ENCODE assay signal across 8 cellular contexts in genomic region chr10:133258818-133259602, GRCh38. TPM values are rescaled to one million over a fixed set of nuclear protein-coding genes. Genes with fewer than 3 reads are reported as not detected.
DNase-seq lines count a peak whose midpoint lies in the region; FAIRE-seq and TF ChIP-seq lines count a peak whose summit lies in the region.

No MANE protein-coding gene starts in this region.

- no peaks in the 10 kb centered on the region for H3K27me3 ChIP-seq in ascending aorta
- no peaks in the 10 kb centered on the region for H3K27me3 ChIP-seq in keratinocyte (ENCODE audit: control insufficient read depth, extremely low read depth, insufficient read depth, low read length)

- no peaks in the 10 kb centered on the region for H3K9me3 ChIP-seq in ascending aorta
- no peaks in the 10 kb centered on the region for H3K9me3 ChIP-seq in keratinocyte (ENCODE audit: control insufficient read depth, low read depth, low read length)

- dilution Hi-C loops in keratinocyte (cut with MboI; ENCODE audit: extremely low pct_ligation_motif_present, low sequenced_read_pairs) = no loop called here

- H2AFZ ChIP-seq in keratinocyte (ENCODE audit: control insufficient read depth, low read length) = no peak overlapping the region

- intact Hi-C loops in ascending aorta (cut with DNase I) = no loop called here

- H3K4me1 ChIP-seq in ascending aorta = peaks cover 14 to 18% of the 10 kb centered on the region in 2 donors
- H3K4me1 ChIP-seq in keratinocyte (ENCODE audit: control insufficient read depth, extremely low read depth, insufficient read depth, low read length) = peaks cover 52% of the 10 kb centered on the region

- peak overlapping the region; percentile 68 for H3K9ac ChIP-seq in keratinocyte (ENCODE audit: control insufficient read depth, extremely low read depth, insufficient read depth, low read length)

- TF ChIP-seq CTCF in ascending aorta (IDR thresholded peaks at IDR 0.05) (no peak), keratinocyte (optimal IDR thresholded peaks at IDR 0.05 in 1 of 3, IDR thresholded peaks at IDR 0.05 in 1 of 3, conservative IDR thresholded peaks at IDR 0.05 in 1 of 3; ENCODE audit: extremely low read depth in 1 of 3, insufficient read depth in 2 of 3, low read length in 3 of 3) (no peak)

- H3K27ac ChIP-seq in ascending aorta (peak overlapping the region; percentile 56 to 71), keratinocyte (ENCODE audit: control insufficient read depth, insufficient read depth, low read length) (peak overlapping the region; percentile 71)

- no peaks in the 10 kb centered on the region for H3K9me1 ChIP-seq in keratinocyte (ENCODE audit: control insufficient read depth, extremely low read depth, insufficient read depth, low read length)

- peaks cover 4% of the 10 kb centered on the region for H4K20me1 ChIP-seq in keratinocyte (ENCODE audit: control insufficient read depth, extremely low read depth, insufficient read depth, low read length)

- CTCF ChIA-PET in HEK293T (lab: Yijun Ruan, JAX) = no interaction called here

- DNase-seq in HS-5 (ENCODE audit: low read depth) = peak; percentile 97
- peak; percentile 90 for DNase-seq in T-helper 22 cell (ENCODE audit: low read depth)
- DNase-seq in ascending aorta (ENCODE audit: low spot score in 2 of 2) = peak; percentile 83 to 94
- DNase-seq in keratinocyte (ENCODE audit: low read depth, low spot score) = peak; percentile 97
- DNase-seq in stimulated activated CD4-positive, alpha-beta T cell treated with anti-CD3 and anti-CD28 coated beads, Interleukin-2, amount 100 ng/mL, for 48 hours = peak; percentile 82 to 85
- DNase-seq in NK-92 treated with Interleukin-12 subunit alpha and Interleukin-12 subunit beta, amount 100 ng/mL, for 24 hours (lab: John Stamatoyannopoulos, UW) = no peak
- no peak for DNase-seq in HEK293T (ENCODE audit: extremely low spot score)
- no peak for DNase-seq in NCI-H2227 treated with DMSO at 0.1 percent for 48 hours (lab: John Stamatoyannopoulos, UW)

- no peaks in the 10 kb centered on the region for H3K79me2 ChIP-seq in keratinocyte (ENCODE audit: control insufficient read depth, insufficient read depth, low read length)

- H3K4me3 ChIP-seq in ascending aorta (no peak overlapping the region), keratinocyte (ENCODE audit: control insufficient read depth in 2 of 3, extremely low read depth in 1 of 3, insufficient read depth in 2 of 3, low read depth in 1 of 3, low read length in 3 of 3) (no peak overlapping the region)

- H3K4me2 ChIP-seq in keratinocyte (ENCODE audit: control insufficient read depth, extremely low read depth, insufficient read depth, low read depth, low read length) = peak overlapping the region; percentile 70

- H3K36me3 ChIP-seq in ascending aorta = no peaks in the 10 kb centered on the region
- peaks cover 2 to 15% of the 10 kb centered on the region in 2 experiments for H3K36me3 ChIP-seq in keratinocyte (ENCODE audit: control insufficient read depth in 2 of 2, extremely low read depth in 1 of 2, insufficient read depth in 2 of 2, low read length in 2 of 2)

- FAIRE-seq in keratinocyte (lab: Jason Lieb, UNC) = peak; percentile 100

- POLR2A ChIA-PET in HEK293T (lab: Yijun Ruan, JAX) = no interaction called here

TF ChIP-seq in HEK293T, 16 proteins besides CTCF, POLR2A, EP300 and RAD21:
- no peak for TF ChIP-seq ARNT (IDR thresholded peaks at IDR 0.05)
- TF ChIP-seq BHLHE40 (IDR thresholded peaks at IDR 0.05; ENCODE audit: borderline replicate concordance) = no peak
- no peak for TF ChIP-seq PKNOX1 (IDR thresholded peaks at IDR 0.05)
- no peak for TF ChIP-seq HDGF (IDR thresholded peaks at IDR 0.05; ENCODE audit: borderline replicate concordance)
- no peak for TF ChIP-seq ZNF384 (IDR thresholded peaks at IDR 0.05)
- no peak for TF ChIP-seq SUZ12 (IDR thresholded peaks at IDR 0.05)
- TF ChIP-seq LEF1 (IDR thresholded peaks at IDR 0.05; ENCODE audit: borderline replicate concordance) = no peak
- TF ChIP-seq FOXA1 (IDR thresholded peaks at IDR 0.05) = no peak
- TF ChIP-seq SP1 (IDR thresholded peaks at IDR 0.05) = no peak
- no peak for TF ChIP-seq FOXM1 (IDR thresholded peaks at IDR 0.05; ENCODE audit: borderline replicate concordance)

RNA-seq across cellular contexts. Expression of gene ADAM8, which starts 17.7 kb away (rescaled TPM):
- 21.4 TPM for total RNA-seq in ascending aorta
- polyA plus RNA-seq in keratinocyte = 24.9 to 55.4 TPM (median 42.0 TPM) in 3 replicates
- polyA plus RNA-seq in keratinocyte (2011; ENCODE audit: low read depth) = 7.8 TPM
- 11.9 and 24.8 TPM in 2 replicates for polyA plus RNA-seq in keratinocyte (2011; cell fraction: cytosol; rRNA removed)
- polyA plus RNA-seq in keratinocyte (2011; cell fraction: nucleus; rRNA removed) = 109 and 146 TPM in 2 replicates
- 16.9 and 79.9 TPM in 2 replicates for polyA plus RNA-seq in keratinocyte (2012; ENCODE audit: low replicate concordance)
- polyA minus RNA-seq in keratinocyte = 29.4 to 137 TPM (median 55.5 TPM) in 3 replicates
- polyA minus RNA-seq in keratinocyte (2011; cell fraction: cytosol; rRNA and poly(A)+ RNA removed) = 57.0 TPM
- 109 and 137 TPM in 2 replicates for polyA minus RNA-seq in keratinocyte (2011; cell fraction: nucleus; rRNA and poly(A)+ RNA removed)

RNA-seq across cellular contexts. Expression of gene VENTX, which starts 21.4 kb away (rescaled TPM):
- 1.5 TPM for total RNA-seq in ascending aorta
- polyA plus RNA-seq in keratinocyte = not detected in 3 replicates
- not detected for polyA plus RNA-seq in keratinocyte (2011; ENCODE audit: low read depth)
- polyA plus RNA-seq in keratinocyte (2011; cell fraction: cytosol; rRNA removed) = not detected in 2 replicates
- polyA plus RNA-seq in keratinocyte (2011; cell fraction: nucleus; rRNA removed) = not detected in 2 replicates
- polyA plus RNA-seq in keratinocyte (2012; ENCODE audit: low replicate concordance) = not detected in 2 replicates
- not detected in 3 replicates for polyA minus RNA-seq in keratinocyte
- not detected for polyA minus RNA-seq in keratinocyte (2011; cell fraction: cytosol; rRNA and poly(A)+ RNA removed)
- polyA minus RNA-seq in keratinocyte (2011; cell fraction: nucleus; rRNA and poly(A)+ RNA removed) = not detected in 2 replicates

RNA-seq across cellular contexts. Expression of gene UTF1, which starts 29.0 kb away (rescaled TPM):
- not detected for total RNA-seq in ascending aorta
- not detected in 3 replicates for polyA plus RNA-seq in keratinocyte
- polyA plus RNA-seq in keratinocyte (2011; ENCODE audit: low read depth) = not detected
- polyA plus RNA-seq in keratinocyte (2011; cell fraction: cytosol; rRNA removed) = not detected in 2 replicates
- polyA plus RNA-seq in keratinocyte (2011; cell fraction: nucleus; rRNA removed) = not detected in 2 replicates
- polyA plus RNA-seq in keratinocyte (2012; ENCODE audit: low replicate concordance) = not detected in 2 replicates
- polyA minus RNA-seq in keratinocyte = not detected in 3 replicates
- polyA minus RNA-seq in keratinocyte (2011; cell fraction: cytosol; rRNA and poly(A)+ RNA removed) = not detected
- not detected in 2 replicates for polyA minus RNA-seq in keratinocyte (2011; cell fraction: nucleus; rRNA and poly(A)+ RNA removed)

RNA-seq across cellular contexts. Expression of gene TUBGCP2, which starts 49.7 kb away (rescaled TPM):
- total RNA-seq in ascending aorta = 72.4 TPM
- 38.0 to 55.8 TPM (median 48.2 TPM) in 3 replicates for polyA plus RNA-seq in keratinocyte
- 18.0 TPM for polyA plus RNA-seq in keratinocyte (2011; ENCODE audit: low read depth)
- 40.3 and 41.4 TPM in 2 replicates for polyA plus RNA-seq in keratinocyte (2011; cell fraction: cytosol; rRNA removed)
- polyA plus RNA-seq in keratinocyte (2011; cell fraction: nucleus; rRNA removed) = 58.3 and 61.5 TPM in 2 replicates
- polyA plus RNA-seq in keratinocyte (2012; ENCODE audit: low replicate concordance) = 33.3 and 56.3 TPM in 2 replicates
- polyA minus RNA-seq in keratinocyte = 55.2 to 61.1 TPM (median 59.1 TPM) in 3 replicates
- polyA minus RNA-seq in keratinocyte (2011; cell fraction: cytosol; rRNA and poly(A)+ RNA removed) = 64.1 TPM
- polyA minus RNA-seq in keratinocyte (2011; cell fraction: nucleus; rRNA and poly(A)+ RNA removed) = 35.8 and 45.1 TPM in 2 replicates

RNA-seq across cellular contexts. Expression of gene ZNF511, which starts 49.7 kb away (rescaled TPM):
- 51.8 TPM for total RNA-seq in ascending aorta
- 15.3 to 22.0 TPM (median 20.2 TPM) in 3 replicates for polyA plus RNA-seq in keratinocyte
- polyA plus RNA-seq in keratinocyte (2011; ENCODE audit: low read depth) = 13.8 TPM
- polyA plus RNA-seq in keratinocyte (2011; cell fraction: cytosol; rRNA removed) = 11.8 and 12.5 TPM in 2 replicates
- 7.4 and 8.4 TPM in 2 replicates for polyA plus RNA-seq in keratinocyte (2011; cell fraction: nucleus; rRNA removed)
- 8.7 and 29.5 TPM in 2 replicates for polyA plus RNA-seq in keratinocyte (2012; ENCODE audit: low replicate concordance)
- polyA minus RNA-seq in keratinocyte = 11.4 to 25.4 TPM (median 11.7 TPM) in 3 replicates
- 15.0 TPM for polyA minus RNA-seq in keratinocyte (2011; cell fraction: cytosol; rRNA and poly(A)+ RNA removed)
- polyA minus RNA-seq in keratinocyte (2011; cell fraction: nucleus; rRNA and poly(A)+ RNA removed) = 2.8 and 3.7 TPM in 2 replicates

Comparison
In these comparisons a context has a peak if more than half of its experiments do, and no peak if none do; other contexts are left out.
1. DNase-seq: peak in HS-5 (single experiment), T-helper 22 cell (single experiment), ascending aorta (2 of 2), keratinocyte (single experiment) and stimulated activated CD4-positive, alpha-beta T cell treated with anti-CD3 and anti-CD28 coated beads, Interleukin-2, amount 100 ng/mL, for 48 hours (2 of 2); none in NK-92 treated with Interleukin-12 subunit alpha and Interleukin-12 subunit beta, amount 100 ng/mL, for 24 hours (single experiment), HEK293T (single experiment) and NCI-H2227 treated with DMSO at 0.1 percent for 48 hours (single experiment).